Comparison of ENCODE assay signal across 7 cellular contexts in the genomic region with DNA sequence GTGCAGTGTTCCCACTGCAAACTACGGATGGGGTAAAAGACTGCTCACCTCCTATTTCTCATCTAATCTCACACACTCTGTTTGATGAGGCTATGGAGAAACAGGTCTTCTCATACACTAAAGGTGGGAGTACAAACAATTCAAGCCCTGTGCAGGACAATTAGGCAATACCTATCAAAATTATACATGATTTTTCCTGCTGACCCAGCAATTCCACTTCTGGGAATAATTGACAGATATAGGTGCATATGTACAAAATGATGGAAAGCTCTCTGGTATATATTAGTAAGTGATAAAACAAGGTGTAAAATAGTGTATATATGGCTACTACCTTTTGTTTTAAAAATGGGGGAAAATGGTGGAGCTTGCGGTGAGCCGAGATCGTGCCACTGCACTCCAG. TPM values are rescaled to one million over a fixed set of nuclear protein-coding genes. Genes with fewer than 3 reads are reported as not detected.
"Had no signal": no experiment of that assay in that cellular context is flagged by ENCODE, and none has a peak within 500 bp of the region (broad histone marks: within the 10 kb centered on the region; RNA-seq: fewer than 3 reads in every experiment).

No MANE protein-coding gene starts in this region.

- H3K27me3 Mint-ChIP-seq: IgD-negative memory B cell had no signal

- H3K9me3 ChIP-seq: HAP-1 had no signal

- H3K9me3 Mint-ChIP-seq: GM23338, IgD-negative memory B cell had no signal

- H3K27ac ChIP-seq: HL-60 had no signal

- H3K4me1 Mint-ChIP-seq: IgD-negative memory B cell had no signal

- H3K4me1 ChIP-seq: HAP-1 had no signal

- H3K36me3 ChIP-seq: HAP-1 had no signal

- H3K4me3 Mint-ChIP-seq: GM23338, IgD-negative memory B cell had no signal

- H3K27ac Mint-ChIP-seq: GM23338, IgD-negative memory B cell had no signal

- ATAC-seq: GM23338, HCT116 had no signal

- H2AFZ ChIP-seq: GM23338 had no signal

- H3K4me2 ChIP-seq: GM23338 had no signal

- H3K4me3 ChIP-seq: GM23338, HAP-1 had no signal

- DNase-seq: H7, KG1 had no signal

RNA-seq across cellular contexts. Expression of a gene that starts 23.1 kb away (rescaled TPM):
- polyA plus RNA-seq: IgD-negative memory B cell had no signal
